In genomic region chr18:79875931-79876461, GRCh38 we compare ENCODE assay signal across 18 cellular contexts.
A peak's percentile ranks its signal among the peaks of the same experiment; 100 is the strongest.
DNase-seq lines count a peak whose midpoint lies in the region; ATAC-seq and TF ChIP-seq lines count a peak whose summit lies in the region.
"Had no signal": no experiment of that assay in that cellular context is flagged by ENCODE, and none has a peak within 500 bp of the region (broad histone marks: within the 10 kb centered on the region; RNA-seq: fewer than 3 reads in every experiment).

No MANE protein-coding gene starts in this region.

- H3K4me1 ChIP-seq in left ventricle myocardium inferior (no peaks in the 10 kb centered on the region), suprapubic skin (peaks cover 9% of the 10 kb centered on the region), esophagus muscularis mucosa (peaks cover 0 to 9% (median 0%) of the 10 kb centered on the region in 4 donors)
- H3K4me1 ChIP-seq: BE2C had no signal

- TF ChIP-seq POLR2A in suprapubic skin (IDR thresholded peaks at IDR 0.05) (no peak), esophagus muscularis mucosa (IDR thresholded peaks at IDR 0.05; ENCODE audit: low read depth) (no peak)

- no peak for ATAC-seq in Right ventricle myocardium superior (ENCODE audit: poor library complexity)
- ATAC-seq in GM18868 (IDR thresholded peaks at IDR 0.05; ENCODE audit: unreplicated experiment), result no peak

- H3K27ac ChIP-seq in left ventricle myocardium inferior (replicated peaks), result no peak overlapping the region
- no peak overlapping the region for H3K27ac ChIP-seq in suprapubic skin
- no peak overlapping the region for H3K27ac ChIP-seq in esophagus muscularis mucosa (replicated peaks in 1 of 4)

- no peaks in the 10 kb centered on the region for H3K4me1 Mint-ChIP-seq in chondrocyte (ENCODE audit: low read depth)

- intact Hi-C loops in Right ventricle myocardium superior (cut with DNase I), result no loop called here
- intact Hi-C loops in left ventricle myocardium inferior (cut with micrococcal nuclease), result no loop called here
- intact Hi-C loops in esophagus muscularis mucosa (cut with DNase I), result no loop called here

- no peak overlapping the region for H3K27ac Mint-ChIP-seq in chondrocyte (ENCODE audit: unreplicated experiment)
- H3K27ac Mint-ChIP-seq: CD4-positive, alpha-beta T cell had no signal

- H3K36me3 ChIP-seq in left ventricle myocardium inferior, result no peaks in the 10 kb centered on the region
- H3K36me3 ChIP-seq in suprapubic skin, result no peaks in the 10 kb centered on the region
- no peaks in the 10 kb centered on the region for H3K36me3 ChIP-seq in esophagus muscularis mucosa
- H3K36me3 ChIP-seq: BE2C had no signal

- peaks cover 72% of the 10 kb centered on the region for H3K27me3 ChIP-seq in left ventricle myocardium inferior (ENCODE audit: low read depth)
- H3K27me3 ChIP-seq in suprapubic skin, result peaks cover 46% of the 10 kb centered on the region
- peaks cover 0 to 67% (median 0%) of the 10 kb centered on the region in 4 donors for H3K27me3 ChIP-seq in esophagus muscularis mucosa
- H3K27me3 ChIP-seq: BE2C had no signal

- peaks cover 12% of the 10 kb centered on the region for H3K9me3 Mint-ChIP-seq in chondrocyte (ENCODE audit: low read depth)
- H3K9me3 Mint-ChIP-seq: CD4-positive, alpha-beta T cell had no signal

- H3K4me3 Mint-ChIP-seq in chondrocyte (ENCODE audit: unreplicated experiment), result no peak overlapping the region
- H3K4me3 Mint-ChIP-seq: CD4-positive, alpha-beta T cell had no signal

- H3K9me3 ChIP-seq in left ventricle myocardium inferior (replicated peaks) (peaks cover 6% of the 10 kb centered on the region), suprapubic skin (no peaks in the 10 kb centered on the region), esophagus muscularis mucosa (no peaks in the 10 kb centered on the region)
- H3K9me3 ChIP-seq: BE2C had no signal

- TF ChIP-seq CTCF in left ventricle myocardium inferior (IDR thresholded peaks at IDR 0.05; ENCODE audit: borderline replicate concordance), result no peak
- TF ChIP-seq CTCF in chondrocyte (IDR thresholded peaks at IDR 0.05), result no peak
- no peak for TF ChIP-seq CTCF in suprapubic skin (IDR thresholded peaks at IDR 0.05)
- no peak for TF ChIP-seq CTCF in esophagus muscularis mucosa (IDR thresholded peaks at IDR 0.05)

- 61% methylated on average over 22 of the region's 23 CpGs for WGBS in suprapubic skin
- WGBS in esophagus muscularis mucosa, result 90% methylated on average over 16 of the region's 23 CpGs

- H3K4me3 ChIP-seq in left ventricle myocardium inferior, result no peak overlapping the region
- no peak overlapping the region for H3K4me3 ChIP-seq in suprapubic skin
- H3K4me3 ChIP-seq in esophagus muscularis mucosa, result no peak overlapping the region

- DNase-seq in Right ventricle myocardium superior (peak; percentile 22), left ventricle myocardium inferior (no peak), chondrocyte (ENCODE audit: low spot score) (peak; percentile 73), islet precursor cell (peak; percentile 45), suprapubic skin (ENCODE audit: low spot score in 2 of 2) (peak; percentile 41 to 75), HCEC 1CT (no peak), esophagus muscularis mucosa (ENCODE audit: extremely low spot score) (no peak)
- DNase-seq: BE2C; CD4-positive, alpha-beta T cell; IMR-90; Karpas-422; MM.1S; NCI-H1092 treated with DMSO at 0.1 percent for 48 hours; NCI-H1694; NCI-H2227 treated with DMSO at 0.1 percent for 48 hours; NCI-H524 treated with DMSO at 0.1 percent for 48 hours; SHP77 had no signal

- no peak for TF ChIP-seq EP300 in suprapubic skin (IDR thresholded peaks at IDR 0.05)
- TF ChIP-seq EP300 in esophagus muscularis mucosa (IDR thresholded peaks at IDR 0.05), result no peak

- H3K36me3 Mint-ChIP-seq in chondrocyte (ENCODE audit: low read depth), result no peaks in the 10 kb centered on the region

- peaks cover 20% of the 10 kb centered on the region for H3K27me3 Mint-ChIP-seq in chondrocyte (ENCODE audit: low read depth)
- H3K27me3 Mint-ChIP-seq: CD4-positive, alpha-beta T cell had no signal

Comparison
In these comparisons a context has a peak if more than half of its experiments do, and no peak if none do; other contexts are left out.
1. DNase-seq: peak in Right ventricle myocardium superior (single experiment), chondrocyte (single experiment), islet precursor cell (single experiment) and suprapubic skin (2 of 2); none in left ventricle myocardium inferior (single experiment), HCEC 1CT (single experiment) and esophagus muscularis mucosa (single experiment).